In the genomic region with DNA sequence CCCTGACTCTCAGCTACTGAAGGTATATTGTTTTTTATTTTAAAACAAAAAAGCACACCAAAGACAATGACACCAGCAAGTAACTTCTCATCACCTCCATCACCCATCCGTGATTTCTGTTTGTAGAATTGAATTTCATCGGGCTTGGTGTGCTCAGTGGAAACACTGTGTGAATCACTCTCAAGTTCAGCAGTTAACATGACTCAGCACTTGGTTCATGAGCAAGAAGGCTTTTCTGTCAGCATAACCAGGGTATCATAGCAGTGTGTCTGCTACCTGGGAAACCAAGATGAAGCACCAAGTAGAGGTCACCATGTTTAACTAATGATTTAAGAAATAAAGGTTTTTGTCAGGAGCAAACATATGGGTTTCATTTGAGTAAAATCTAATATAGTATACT, we compare ENCODE assay signal across 14 cellular contexts.
DNase-seq lines count a peak whose midpoint lies in the region; ATAC-seq and TF ChIP-seq lines count a peak whose summit lies in the region.
"Had no signal": no experiment of that assay in that cellular context is flagged by ENCODE, and none has a peak within 500 bp of the region (broad histone marks: within the 10 kb centered on the region; RNA-seq: fewer than 3 reads in every experiment).

No MANE protein-coding gene starts in this region.

- no peak overlapping the region for H3K27ac Mint-ChIP-seq in activated naive CD8-positive, alpha-beta T cell treated with anti-CD3 and anti-CD28 coated beads, Interleukin-2, amount 50 U/mL, for 24 hours
- H3K27ac Mint-ChIP-seq in activated naive CD8-positive, alpha-beta T cell treated with anti-CD3 and anti-CD28 coated beads for 36 hours = no peak overlapping the region
- H3K27ac Mint-ChIP-seq in WTC11 = no peak overlapping the region
- H3K27ac Mint-ChIP-seq: activated CD4-positive, alpha-beta T cell treated with anti-CD3 and anti-CD28 coated beads, Interleukin-2, amount 10 ng/mL, durations not matched to agents 24 days and 14 days had no signal

- TF ChIP-seq CTCF in Panc1 (IDR thresholded peaks at IDR 0.05) (no peak), WTC11 (IDR thresholded peaks at IDR 0.05) (no peak)

- H3K27ac ChIP-seq in Panc1 (ENCODE audit: low read length) = no peak overlapping the region
- H3K27ac ChIP-seq: body of pancreas had no signal

- peaks cover 4% of the 10 kb centered on the region for H3K9me3 Mint-ChIP-seq in activated naive CD8-positive, alpha-beta T cell treated with anti-CD3 and anti-CD28 coated beads, Interleukin-2, amount 50 U/mL, for 24 hours
- H3K9me3 Mint-ChIP-seq in activated naive CD8-positive, alpha-beta T cell treated with anti-CD3 and anti-CD28 coated beads for 36 hours = peaks cover 12% of the 10 kb centered on the region
- H3K9me3 Mint-ChIP-seq in WTC11 = peaks cover 18% of the 10 kb centered on the region
- H3K9me3 Mint-ChIP-seq: CD4-positive, alpha-beta T cell had no signal

- H3K36me3 Mint-ChIP-seq in activated naive CD8-positive, alpha-beta T cell treated with anti-CD3 and anti-CD28 coated beads, Interleukin-2, amount 50 U/mL, for 24 hours (ENCODE audit: low read depth) = peaks cover 60% of the 10 kb centered on the region
- H3K36me3 Mint-ChIP-seq in activated naive CD8-positive, alpha-beta T cell treated with anti-CD3 and anti-CD28 coated beads for 36 hours = peaks cover 57% of the 10 kb centered on the region
- H3K36me3 Mint-ChIP-seq in WTC11 = peaks cover 13% of the 10 kb centered on the region

- no peaks in the 10 kb centered on the region for H3K9me3 ChIP-seq in Panc1 (ENCODE audit: control insufficient read depth, insufficient read depth, low read depth, low read length)
- H3K9me3 ChIP-seq: body of pancreas had no signal

- POLR2A ChIA-PET in Panc1 (lab: Charles Lee) = no interaction called here
- POLR2A ChIA-PET in WTC11 (lab: Charles Lee) = no interaction called here

- no peak for TF ChIP-seq POLR2A in erythroblast (IDR thresholded peaks at IDR 0.05; ENCODE audit: low read length)

- no peaks in the 10 kb centered on the region for H3K27me3 ChIP-seq in Panc1 (ENCODE audit: control insufficient read depth, insufficient read depth, low read length)
- H3K27me3 ChIP-seq: body of pancreas had no signal

- H3K27me3 Mint-ChIP-seq in activated naive CD8-positive, alpha-beta T cell treated with anti-CD3 and anti-CD28 coated beads, Interleukin-2, amount 50 U/mL, for 24 hours = no peaks in the 10 kb centered on the region
- H3K27me3 Mint-ChIP-seq in activated naive CD8-positive, alpha-beta T cell treated with anti-CD3 and anti-CD28 coated beads for 36 hours = no peaks in the 10 kb centered on the region
- no peaks in the 10 kb centered on the region for H3K27me3 Mint-ChIP-seq in WTC11 (ENCODE audit: low read depth)
- H3K27me3 Mint-ChIP-seq: activated CD4-positive, alpha-beta T cell treated with anti-CD3 and anti-CD28 coated beads, Interleukin-2, amount 10 ng/mL, durations not matched to agents 24 days and 14 days; CD4-positive, alpha-beta T cell had no signal

- no TSS peak for BruUV-seq in Panc1 (replicated peaks; lab: Mats Ljungman, UMichigan)

- H3K36me3 ChIP-seq in Panc1 (ENCODE audit: control insufficient read depth, insufficient read depth, low read length) = no peaks in the 10 kb centered on the region

- no peak overlapping the region for H3K4me3 Mint-ChIP-seq in activated naive CD8-positive, alpha-beta T cell treated with anti-CD3 and anti-CD28 coated beads, Interleukin-2, amount 50 U/mL, for 24 hours
- H3K4me3 Mint-ChIP-seq in activated naive CD8-positive, alpha-beta T cell treated with anti-CD3 and anti-CD28 coated beads for 36 hours = no peak overlapping the region
- no peak overlapping the region for H3K4me3 Mint-ChIP-seq in WTC11
- H3K4me3 Mint-ChIP-seq: activated CD4-positive, alpha-beta T cell treated with anti-CD3 and anti-CD28 coated beads, Interleukin-2, amount 10 ng/mL, durations not matched to agents 24 days and 14 days; CD4-positive, alpha-beta T cell had no signal

- CTCF ChIA-PET in Panc1 (lab: Charles Lee) (no interaction called here), WTC11 (lab: Charles Lee) (no interaction called here)

- in situ Hi-C loops in Panc1 (cut with HindIII; ENCODE audit: low pct_unique_long_range_greater_than_20kb, low sequenced_read_pairs) = no loop called here

- no peaks in the 10 kb centered on the region for H3K4me1 ChIP-seq in Panc1 (ENCODE audit: control insufficient read depth, insufficient read depth, low read length)
- H3K4me1 ChIP-seq: body of pancreas had no signal

- intact Hi-C loops in Panc1 (cut with micrococcal nuclease; ENCODE audit: unreplicated experiment) = no loop called here

- DNase-seq in activated naive CD8-positive, alpha-beta T cell treated with anti-CD3 and anti-CD28 coated beads, Interleukin-2, amount 50 U/mL, for 24 hours = no peak
- DNase-seq in activated naive CD8-positive, alpha-beta T cell treated with anti-CD3 and anti-CD28 coated beads for 36 hours = no peak
- DNase-seq in Panc1 (ENCODE audit: low read depth, low spot score) = peak; percentile 36
- DNase-seq in erythroblast (lab: John Stamatoyannopoulos, UW) = peak; percentile 6 to 31
- DNase-seq in smooth muscle cell of the brain vasculature (ENCODE audit: low read depth, low spot score) = peak; percentile 13
- no peak for DNase-seq in WTC11 (ENCODE audit: low spot score)
- DNase-seq in occipital lobe (lab: John Stamatoyannopoulos, UW) = no peak
- DNase-seq in globus pallidus (ENCODE audit: low spot score) = no peak
- DNase-seq: activated CD4-positive, alpha-beta T cell treated with anti-CD3 and anti-CD28 coated beads, Interleukin-2, amount 10 ng/mL, durations not matched to agents 24 days and 14 days; body of pancreas; CD4-positive, alpha-beta T cell; glutamatergic neuron; NCI-H187; RPMI8226 had no signal

- peak; percentile 67 for ATAC-seq in activated naive CD8-positive, alpha-beta T cell treated with anti-CD3 and anti-CD28 coated beads, Interleukin-2, amount 50 U/mL, for 24 hours
- ATAC-seq in Panc1 (peak; percentile 83; the same call in 1 of the 2 replicates), WTC11 (no peak)
- ATAC-seq: body of pancreas had no signal

- H3K4me3 ChIP-seq in Panc1 (ENCODE audit: low read depth in 2 of 2, low read length in 2 of 2) = no peak overlapping the region
- H3K4me3 ChIP-seq: body of pancreas had no signal

- peaks cover 36% of the 10 kb centered on the region for H3K4me1 Mint-ChIP-seq in activated naive CD8-positive, alpha-beta T cell treated with anti-CD3 and anti-CD28 coated beads, Interleukin-2, amount 50 U/mL, for 24 hours
- H3K4me1 Mint-ChIP-seq in activated naive CD8-positive, alpha-beta T cell treated with anti-CD3 and anti-CD28 coated beads for 36 hours = peaks cover 15% of the 10 kb centered on the region
- peaks cover 5% of the 10 kb centered on the region; the same call in 1 of the 2 replicates for H3K4me1 Mint-ChIP-seq in WTC11

TF ChIP-seq in WTC11, 78 proteins besides CTCF, POLR2A, EP300 and RAD21:
- no peak for TF ChIP-seq NR2C2 (CRISPR knock-in tag; IDR thresholded peaks at IDR 0.05)
- no peak for TF ChIP-seq ZMAT4 (CRISPR knock-in tag; IDR thresholded peaks at IDR 0.05)

Comparison
In these comparisons a context has a peak if more than half of its experiments do, and no peak if none do; other contexts are left out.
1. DNase-seq: peak in Panc1 (single experiment), erythroblast (2 of 2) and smooth muscle cell of the brain vasculature (single experiment); none in activated naive CD8-positive, alpha-beta T cell treated with anti-CD3 and anti-CD28 coated beads, Interleukin-2, amount 50 U/mL, for 24 hours (single experiment), activated naive CD8-positive, alpha-beta T cell treated with anti-CD3 and anti-CD28 coated beads for 36 hours (single experiment), WTC11 (single experiment), occipital lobe (single experiment) and globus pallidus (single experiment).